Comparison of ENCODE assay signal across 17 cellular contexts in genomic region chr5:91143840-91144239, GRCh38.
"Had no signal": no experiment of that assay in that cellular context is flagged by ENCODE, and none has a peak within 500 bp of the region (broad histone marks: within the 10 kb centered on the region; RNA-seq: fewer than 3 reads in every experiment).

No MANE protein-coding gene starts in this region.

- DNase-seq: KBM-7, MV-4-11, NCI-H1048, NCI-H1105, NCI-H1417, NCI-H1436 treated with DMSO at 0.1 percent for 48 hours, NCI-H1694, NCI-H187 treated with DMSO at 0.1 percent for 48 hours, NCI-H2081, NCI-H2107, NCI-H2227 treated with DMSO at 0.1 percent for 48 hours, NCI-H524 treated with DMSO at 0.1 percent for 48 hours, NCI-H774, PC-3, SHP77, SJCRH30 had no signal

- H3K27me3 ChIP-seq: SJCRH30 had no signal

- H3K36me3 ChIP-seq: SJCRH30 had no signal

- H3K9me3 ChIP-seq: SJCRH30 had no signal

- H3K4me3 ChIP-seq: SJCRH30 had no signal

- H3K4me1 ChIP-seq: SJCRH30 had no signal

- H3K27ac ChIP-seq: RWPE1, SJCRH30 had no signal
